13 cellular contexts compared by ENCODE assay signal in the genomic region with DNA sequence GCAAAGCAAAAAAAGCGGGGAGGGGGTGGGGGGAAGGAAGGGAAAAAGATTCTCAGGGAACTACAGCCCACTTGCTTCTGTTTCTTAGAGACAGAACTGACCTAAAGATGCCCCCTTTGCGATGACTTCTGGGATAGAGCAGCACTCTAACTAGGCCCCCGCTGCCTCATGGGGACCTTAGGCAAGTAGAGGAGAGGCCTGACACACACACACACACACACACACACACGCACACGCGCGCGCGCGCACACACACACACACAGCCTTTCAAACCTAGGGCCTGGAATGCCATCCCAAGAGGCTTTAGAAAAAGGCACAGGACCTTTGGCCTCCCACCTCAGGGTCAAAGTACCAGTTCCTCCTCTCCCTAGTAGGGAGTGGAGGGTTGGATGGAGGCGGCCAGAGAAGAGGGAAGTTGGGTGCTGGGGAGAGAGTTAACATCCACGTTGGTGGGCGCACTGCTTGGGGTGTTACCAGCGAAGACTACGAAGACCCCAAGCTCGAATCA. TPM values are rescaled to one million over a fixed set of nuclear protein-coding genes. Genes with fewer than 3 reads are reported as not detected.
A peak's percentile ranks its signal among the peaks of the same experiment; 100 is the strongest.
DNase-seq lines count a peak whose midpoint lies in the region; ATAC-seq, FAIRE-seq and TF ChIP-seq lines count a peak whose summit lies in the region.
"Had no signal": no experiment of that assay in that cellular context is flagged by ENCODE, and none has a peak within 500 bp of the region (broad histone marks: within the 10 kb centered on the region; RNA-seq: fewer than 3 reads in every experiment).

No MANE protein-coding gene starts in this region.

- H3K27me3 Mint-ChIP-seq in endothelial cell (ENCODE audit: unreplicated experiment), result peaks cover 10% of the 10 kb centered on the region

- intact Hi-C loops in HepG2 (cut with micrococcal nuclease; ENCODE audit: unreplicated experiment), result no loop called here
- intact Hi-C loops in heart right ventricle (cut with DNase I), result loop anchor here in 1 of 10 donors (10.0 kb wide), 1 partner anchor 99 kb away; no protein-coding TSS in a partner anchor

- no peak overlapping the region for H3K4me3 ChIP-seq in liver (ENCODE audit: low read depth in 1 of 3, low read length in 3 of 3)
- H3K4me3 ChIP-seq in HepG2 (replicated peaks in 1 of 3; ENCODE audit: insufficient read depth in 1 of 3, low read depth in 2 of 3, low read length in 3 of 3), result no peak overlapping the region
- H3K4me3 ChIP-seq in heart right ventricle, result peak overlapping the region in 3 of 10 donors; percentile 57 to 67 (median 63)
- H3K4me3 ChIP-seq in osteoblast (ENCODE audit: insufficient read depth, low read length), result peak overlapping the region; percentile 34
- H3K4me3 ChIP-seq: BLaER1 had no signal

- H3K4me2 ChIP-seq in HepG2 (ENCODE audit: low read depth, low read length), result no peak overlapping the region
- peak overlapping the region; percentile 60 for H3K4me2 ChIP-seq in osteoblast (ENCODE audit: insufficient read depth, low read length)
- H3K4me2 ChIP-seq: BLaER1 had no signal

- in situ Hi-C loops in HepG2 (cut with HindIII; ENCODE audit: extremely low pct_ligation_motif_present, low pct_unique_long_range_greater_than_20kb), result loop anchor here (5.0 kb wide), 1 partner anchor 96 kb away; no protein-coding TSS in a partner anchor

- no peak overlapping the region for H3K9ac ChIP-seq in liver (ENCODE audit: low read depth in 1 of 2, low read length in 2 of 2)
- H3K9ac ChIP-seq in HepG2 (ENCODE audit: insufficient read depth, low read depth, low read length), result no peak overlapping the region
- H3K9ac ChIP-seq: BLaER1 had no signal

- H3K36me3 ChIP-seq in liver (ENCODE audit: control insufficient read depth in 4 of 4, insufficient read depth in 3 of 4, low read depth in 1 of 4, low read length in 3 of 4) (no peaks in the 10 kb centered on the region), HepG2 (replicated peaks in 1 of 2; ENCODE audit: control insufficient read depth in 1 of 2, insufficient read depth in 2 of 2, low read length in 2 of 2) (no peaks in the 10 kb centered on the region), heart right ventricle (peaks cover 0 to 11% (median 0%) of the 10 kb centered on the region in 9 donors), osteoblast (ENCODE audit: insufficient read depth, low read length) (peaks cover 31% of the 10 kb centered on the region)
- H3K36me3 ChIP-seq: BLaER1 had no signal

- peaks cover 0 to 10% (median 0%) of the 10 kb centered on the region in 4 donors for H3K27me3 ChIP-seq in liver (ENCODE audit: control insufficient read depth in 4 of 4, insufficient read depth in 4 of 4, low read length in 3 of 4)
- H3K27me3 ChIP-seq in HepG2 (ENCODE audit: control insufficient read depth in 1 of 2, insufficient read depth in 2 of 2, low read length in 2 of 2), result no peaks in the 10 kb centered on the region; a peak in 1 of 5 replicates
- peaks cover 0 to 24% (median 6%) of the 10 kb centered on the region in 7 donors for H3K27me3 ChIP-seq in heart right ventricle
- no peaks in the 10 kb centered on the region for H3K27me3 ChIP-seq in osteoblast (ENCODE audit: insufficient read depth, low read length)

- CTCF ChIA-PET in HepG2 (lab: Yijun Ruan, JAX; ENCODE audit: low intra/inter-chr PET ratio, low total read pairs), result interaction anchor here (1.6 kb wide), 1 partner anchor 104 kb away, joined by 4 read pairs; no protein-coding TSS in a partner anchor

- DNase-seq in HepG2 (ENCODE audit: low spot score) (no peak), heart right ventricle (peak; percentile 20 to 40), osteoblast (ENCODE audit: insufficient read length, low spot score, missing footprints) (no peak), erythroblast (lab: John Stamatoyannopoulos, UW) (no peak), endothelial cell (ENCODE audit: low spot score) (no peak), frontal cortex (ENCODE audit: low spot score in 2 of 2) (no peak)
- DNase-seq: activated CD8-positive, alpha-beta memory T cell treated with anti-CD3 and anti-CD28 coated beads, Interleukin-2, amount 10 ng/mL, durations not matched to agents 7 days and 5 days; NCI-H187 treated with DMSO at 0.1 percent for 48 hours; occipital lobe; SHP77 treated with DMSO at 0.1 percent for 48 hours had no signal

- FAIRE-seq in HepG2 (lab: Jason Lieb, UNC) (no peak), frontal cortex (lab: Jason Lieb, UNC) (no peak)

- H3K27ac Mint-ChIP-seq in endothelial cell (ENCODE audit: unreplicated experiment), result no peak overlapping the region

- TF ChIP-seq EP300 in HepG2 (IDR thresholded peaks at IDR 0.05; ENCODE audit: low read depth in 2 of 2, low read length in 2 of 2) (no peak), HepG2 (CRISPR knock-in tag; IDR thresholded peaks at IDR 0.05; ENCODE audit: borderline replicate concordance) (no peak)

- H3K9me3 ChIP-seq in liver (ENCODE audit: control insufficient read depth in 4 of 4, low read length in 3 of 4) (no peaks in the 10 kb centered on the region), HepG2 (ENCODE audit: low read length) (no peaks in the 10 kb centered on the region), heart right ventricle (no peaks in the 10 kb centered on the region), osteoblast (ENCODE audit: low read depth, low read length) (no peaks in the 10 kb centered on the region)
- H3K9me3 ChIP-seq: BLaER1 had no signal

- ATAC-seq in HepG2 (no peak; the same call in 2 of the 3 replicates), heart right ventricle (peak in 6 of 8 donors; percentile 4 to 56 (median 17)), HG03521 (IDR thresholded peaks at IDR 0.05; ENCODE audit: unreplicated experiment) (no peak)
- ATAC-seq: activated CD8-positive, alpha-beta memory T cell treated with anti-CD3 and anti-CD28 coated beads, Interleukin-2, amount 10 ng/mL, durations not matched to agents 7 days and 5 days had no signal

- H4K20me1 ChIP-seq in HepG2 (ENCODE audit: insufficient read depth, low read length) (no peaks in the 10 kb centered on the region), osteoblast (ENCODE audit: insufficient read depth, low read length) (peaks cover 34% of the 10 kb centered on the region)
- H4K20me1 ChIP-seq: BLaER1 had no signal

- no TSS peak for BruUV-seq in HepG2 (replicated peaks; lab: Mats Ljungman, UMichigan)

- TF ChIP-seq RAD21 in liver (IDR thresholded peaks at IDR 0.05), result no peak
- no peak for TF ChIP-seq RAD21 in HepG2 (CRISPR knock-in tag; IDR thresholded peaks at IDR 0.05)

- 50% methylated on average over 16 of the region's 16 CpGs for WGBS in liver
- 66% methylated on average over 16 of the region's 16 CpGs for WGBS in HepG2 (ENCODE audit: low lambda C conversion rate)
- WGBS in heart right ventricle, 2 donors, result 62 to 72% methylated on average over 16 of the region's 16 CpGs

- TF ChIP-seq CTCF in liver (IDR thresholded peaks at IDR 0.05; ENCODE audit: low read depth, low read length, missing input control) (no peak), HepG2 (CRISPR knock-in tag; IDR thresholded peaks at IDR 0.05) (no peak), heart right ventricle (IDR thresholded peaks at IDR 0.05) (no peak), osteoblast (IDR thresholded peaks at IDR 0.05; ENCODE audit: extremely low read depth, low read depth, low read length) (no peak), endothelial cell (IDR thresholded peaks at IDR 0.05; ENCODE audit: unreplicated experiment) (no peak)

- H2AFZ ChIP-seq in HepG2 (ENCODE audit: low read length) (no peak overlapping the region), osteoblast (ENCODE audit: low read length) (peak overlapping the region; percentile 23)

- no peak overlapping the region for H3K4me3 Mint-ChIP-seq in endothelial cell (ENCODE audit: unreplicated experiment)
- H3K4me3 Mint-ChIP-seq: activated CD8-positive, alpha-beta memory T cell treated with anti-CD3 and anti-CD28 coated beads, Interleukin-2, amount 10 ng/mL, durations not matched to agents 7 days and 5 days had no signal

- TF ChIP-seq POLR2A in HepG2 (IDR thresholded peaks at IDR 0.05; ENCODE audit: insufficient read depth in 1 of 2, low read depth in 2 of 2, low read length in 2 of 2) (no peak), erythroblast (IDR thresholded peaks at IDR 0.05; ENCODE audit: low read length) (no peak)

- H3K27ac ChIP-seq in liver (ENCODE audit: low read depth in 1 of 2, low read length in 2 of 2) (peak overlapping the region in 1 of 2 donors; percentile 48), HepG2 (ENCODE audit: extremely low read length, insufficient read depth, low read length) (no peak overlapping the region), heart right ventricle (peak overlapping the region; percentile 77 to 91 (median 86)), osteoblast (ENCODE audit: low read depth, low read length) (peak overlapping the region; percentile 99)
- H3K27ac ChIP-seq: BLaER1 had no signal

- H3K4me1 Mint-ChIP-seq in endothelial cell (ENCODE audit: unreplicated experiment), result peaks cover 9% of the 10 kb centered on the region

- no peaks in the 10 kb centered on the region for H3K9me3 Mint-ChIP-seq in endothelial cell (ENCODE audit: unreplicated experiment)

- H3K79me2 ChIP-seq in HepG2 (ENCODE audit: insufficient read depth, low read length) (no peaks in the 10 kb centered on the region), osteoblast (ENCODE audit: insufficient read depth, low read length) (peaks cover 36% of the 10 kb centered on the region)

- no peaks in the 10 kb centered on the region for H3K36me3 Mint-ChIP-seq in endothelial cell (ENCODE audit: low read depth, unreplicated experiment)
- H3K36me3 Mint-ChIP-seq: activated CD8-positive, alpha-beta memory T cell treated with anti-CD3 and anti-CD28 coated beads, Interleukin-2, amount 10 ng/mL, durations not matched to agents 7 days and 5 days had no signal

- peaks cover 0 to 5% (median 2%) of the 10 kb centered on the region in 4 donors for H3K4me1 ChIP-seq in liver (ENCODE audit: control insufficient read depth in 4 of 4, insufficient read depth in 4 of 4, low read length in 3 of 4)
- H3K4me1 ChIP-seq in HepG2 (ENCODE audit: insufficient read depth, low read length), result no peaks in the 10 kb centered on the region
- peaks cover 0 to 29% (median 8%) of the 10 kb centered on the region in 9 donors for H3K4me1 ChIP-seq in heart right ventricle
- H3K4me1 ChIP-seq in osteoblast (ENCODE audit: insufficient read depth, low read length), result peaks cover 33% of the 10 kb centered on the region
- H3K4me1 ChIP-seq: BLaER1 had no signal

- POLR2A ChIA-PET in HepG2 (lab: Yijun Ruan, JAX), result no interaction called here

RNA-seq across cellular contexts. Expression of gene COL1A2, which starts 1.4 kb away (rescaled TPM):
- 10 to 100 TPM; 35.0 to 86.2 TPM for total RNA-seq in liver
- 10 to 100 TPM; 11.5 to 49.1 TPM for polyA plus RNA-seq in liver
- total RNA-seq in HepG2 (2016; rRNA removed; fragmentation: Illumina TruSeq; extraction: Trizol), result not detected in 2 replicates
- total RNA-seq in HepG2 (2016; cell fraction: cytosol; rRNA removed; fragmentation: Illumina TruSeq; extraction: Trizol; ENCODE audit: low read depth), result not detected in 2 replicates
- not detected in 2 replicates for total RNA-seq in HepG2 (2016; cell fraction: insoluble cytoplasmic fraction; rRNA removed; fragmentation: Illumina TruSeq; extraction: Trizol)
- not detected in 2 replicates for total RNA-seq in HepG2 (2016; cell fraction: membrane; rRNA removed; fragmentation: Illumina TruSeq; extraction: Trizol)
- not detected in 2 replicates for total RNA-seq in HepG2 (2016; cell fraction: nucleus; rRNA removed; fragmentation: Illumina TruSeq; extraction: Trizol)
- not detected in 2 replicates for polyA plus RNA-seq in HepG2 (2011; rRNA removed)
- polyA plus RNA-seq in HepG2 (2011; cell fraction: cytosol; rRNA removed), result not detected in 2 replicates
- polyA plus RNA-seq in HepG2 (2011; cell fraction: nucleus; rRNA removed), result not detected in 2 replicates
- polyA plus RNA-seq in HepG2 (2012), result not detected in 2 replicates
- not detected in 2 replicates for polyA plus RNA-seq in HepG2 (2016; cell fraction: cytosol; fragmentation: Illumina TruSeq; extraction: Trizol; ENCODE audit: low read depth)
- not detected in 2 replicates for polyA plus RNA-seq in HepG2 (2016; cell fraction: insoluble cytoplasmic fraction; fragmentation: Illumina TruSeq; extraction: Trizol; ENCODE audit: low read depth)
- not detected in 2 replicates for polyA plus RNA-seq in HepG2 (2016; cell fraction: membrane; fragmentation: Illumina TruSeq; extraction: Trizol; ENCODE audit: low read depth)
- not detected in 2 replicates for polyA plus RNA-seq in HepG2 (2016; cell fraction: nucleus; fragmentation: Illumina TruSeq; extraction: Trizol; ENCODE audit: insufficient read depth, low read depth)
- polyA minus RNA-seq in HepG2 (2011; rRNA and poly(A)+ RNA removed; ENCODE audit: low replicate concordance), result 0.07 TPM in 1 of 2 replicates, not detected in the other
- polyA minus RNA-seq in HepG2 (2011; cell fraction: cytosol; rRNA and poly(A)+ RNA removed), result not detected in 2 replicates
- polyA minus RNA-seq in HepG2 (2011; cell fraction: nucleus; rRNA and poly(A)+ RNA removed), result not detected in 2 replicates
- 100 to 1,000 TPM in 4 of 10 donors, 10 to 100 TPM in 6; 62.4 to 428 (median 91.0) TPM for total RNA-seq in heart right ventricle
- polyA plus RNA-seq in heart right ventricle, result 100 to 1,000 TPM in 1 of 2 donors, 10 to 100 TPM in 1; 45.2 to 155 TPM
- total RNA-seq in osteoblast, result 8,305 and 11,912 TPM in 2 replicates
- 169 TPM for total RNA-seq in endothelial cell (ENCODE audit: unreplicated experiment)
- 84.4 TPM for total RNA-seq in frontal cortex

Comparison
In these comparisons a context has a peak if more than half of its experiments do, and no peak if none do; other contexts are left out.
1. RNA of gene COL1A2, which starts 1.4 kb away (total RNA-seq): 8,305 to 11,912 TPM in osteoblast, 169 TPM in endothelial cell (single experiment), 62.4 to 428 TPM in heart right ventricle, 35.0 to 86.2 TPM in liver and 84.4 TPM in frontal cortex (single experiment); not detected in HepG2; every median in the first group is over 10 times any median in the second.
2. ATAC-seq: peak in heart right ventricle (6 of 8); none in HepG2 (single experiment) and HG03521 (single experiment).
3. DNase-seq: peak in heart right ventricle (2 of 2); none in HepG2 (single experiment), osteoblast (single experiment), erythroblast (0 of 2), endothelial cell (single experiment) and frontal cortex (0 of 2).